Comparison of ENCODE assay signal across 20 cellular contexts in genomic region chr15:43404130-43404529, GRCh38.
"Had no signal": no experiment of that assay in that cellular context is flagged by ENCODE, and none has a peak within 500 bp of the region (broad histone marks: within the 10 kb centered on the region; RNA-seq: fewer than 3 reads in every experiment).

No MANE protein-coding gene starts in this region.

- H3K4me3 ChIP-seq: adrenal gland, left ventricle myocardium inferior, mucosa of descending colon, right atrium auricular region, thoracic aorta had no signal

- H3K4me3 Mint-ChIP-seq: nephron; stimulated activated naive CD8-positive, alpha-beta T cell treated with anti-CD3 and anti-CD28 coated beads, Interleukin-15, amount 100 ng/mL, for 72 hours; T-helper 1 cell treated with Interleukin-12 subunit alpha and Interleukin-12 subunit beta and Interleukin-4 antibody, amounts not matched to agents 30 μg/mL and 1 μg/mL, for 36 hours had no signal

- H3K4me2 ChIP-seq: SK-N-SH had no signal

- H3K9me3 ChIP-seq: adrenal gland, left ventricle myocardium inferior, mucosa of descending colon, right atrium auricular region, SK-N-SH, thoracic aorta had no signal

- H3K4me1 ChIP-seq: adrenal gland, right atrium auricular region had no signal

- H3K27me3 Mint-ChIP-seq: progenitor cell of endocrine pancreas; stimulated activated naive CD8-positive, alpha-beta T cell treated with anti-CD3 and anti-CD28 coated beads, Interleukin-15, amount 100 ng/mL, for 72 hours had no signal

- H3K9ac ChIP-seq: SK-N-SH had no signal

- H3K27ac Mint-ChIP-seq: nephron; progenitor cell of endocrine pancreas; T-helper 1 cell treated with Interleukin-12 subunit alpha and Interleukin-12 subunit beta and Interleukin-4 antibody, amounts not matched to agents 30 μg/mL and 1 μg/mL, for 36 hours had no signal

- H3K4me1 Mint-ChIP-seq: stimulated activated naive CD8-positive, alpha-beta T cell treated with anti-CD3 and anti-CD28 coated beads, Interleukin-15, amount 100 ng/mL, for 72 hours had no signal

- H3K27ac ChIP-seq: adrenal gland, left ventricle myocardium inferior, right atrium auricular region, thoracic aorta had no signal

- ATAC-seq: esophagus mucosa; mucosa of descending colon; stimulated activated naive CD8-positive, alpha-beta T cell treated with anti-CD3 and anti-CD28 coated beads, Interleukin-15, amount 100 ng/mL, for 72 hours had no signal

- H3K9me3 Mint-ChIP-seq: nephron; stimulated activated naive CD8-positive, alpha-beta T cell treated with anti-CD3 and anti-CD28 coated beads, Interleukin-15, amount 100 ng/mL, for 72 hours; T-helper 1 cell treated with Interleukin-12 subunit alpha and Interleukin-12 subunit beta and Interleukin-4 antibody, amounts not matched to agents 30 μg/mL and 1 μg/mL, for 36 hours had no signal

- DNase-seq: activated CD4-positive, alpha-beta T cell treated with anti-CD3 and anti-CD28 coated beads, Interleukin-2, amount 50 U/mL, for 1 hour; activated CD4-positive, CD25-positive, alpha-beta regulatory T cell; activated CD8-positive, alpha-beta memory T cell treated with anti-CD3 and anti-CD28 coated beads for 24 hours; activated naive CD4-positive, alpha-beta T cell treated with Interleukin-2 at 50 U/mL for 16 hours; adrenal gland; dermis blood vessel endothelial cell; left ventricle myocardium inferior; mucosa of descending colon; occipital lobe; SK-N-SH; small intestine; stimulated activated CD4-positive, alpha-beta T cell treated with anti-CD3 and anti-CD28 coated beads, Interleukin-4, amount 100 ng/mL, for 4 hours; stimulated activated CD8-positive, alpha-beta memory T cell treated with anti-CD3 and anti-CD28 coated beads, Interleukin-4, amount 100 ng/mL, for 48 hours; stimulated activated naive CD8-positive, alpha-beta T cell treated with anti-CD3 and anti-CD28 coated beads, Interleukin-15, amount 100 ng/mL, for 72 hours had no signal

- H3K27me3 ChIP-seq: adrenal gland, right atrium auricular region had no signal
